7 cellular contexts compared by ENCODE assay signal in the genomic region with DNA sequence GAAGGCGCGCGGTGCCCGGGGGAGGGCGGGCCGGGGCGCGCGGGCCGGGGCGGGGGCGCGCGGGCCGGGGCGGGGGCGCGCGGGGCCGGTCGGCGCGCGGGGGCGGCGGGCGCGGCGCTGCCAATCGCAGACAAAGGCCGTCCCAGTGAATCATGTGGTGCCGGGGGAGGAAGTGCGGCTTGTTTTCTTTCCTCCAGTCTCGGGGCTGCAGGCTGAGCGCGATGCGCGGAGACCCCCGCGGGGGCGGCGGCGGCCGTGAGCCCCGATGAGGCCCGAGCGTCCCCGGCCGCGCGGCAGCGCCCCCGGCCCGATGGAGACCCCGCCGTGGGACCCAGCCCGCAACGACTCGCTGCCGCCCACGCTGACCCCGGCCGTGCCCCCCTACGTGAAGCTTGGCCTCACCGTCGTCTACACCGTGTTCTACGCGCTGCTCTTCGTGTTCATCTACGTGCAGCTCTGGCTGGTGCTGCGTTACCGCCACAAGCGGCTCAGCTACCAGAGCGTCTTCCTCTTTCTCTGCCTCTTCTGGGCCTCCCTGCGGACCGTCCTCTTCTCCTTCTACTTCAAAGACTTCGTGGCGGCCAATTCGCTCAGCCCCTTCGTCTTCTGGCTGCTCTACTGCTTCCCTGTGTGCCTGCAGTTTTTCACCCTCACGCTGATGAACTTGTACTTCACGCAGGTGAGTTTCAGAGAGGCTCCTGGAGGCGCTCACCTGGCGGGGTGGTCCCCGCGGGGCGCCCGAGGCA. TPM values are rescaled to one million over a fixed set of nuclear protein-coding genes. Genes with fewer than 3 reads are reported as not detected.
DNase-seq lines count a peak whose midpoint lies in the region; ATAC-seq and TF ChIP-seq lines count a peak whose summit lies in the region.

A gene with protein sequence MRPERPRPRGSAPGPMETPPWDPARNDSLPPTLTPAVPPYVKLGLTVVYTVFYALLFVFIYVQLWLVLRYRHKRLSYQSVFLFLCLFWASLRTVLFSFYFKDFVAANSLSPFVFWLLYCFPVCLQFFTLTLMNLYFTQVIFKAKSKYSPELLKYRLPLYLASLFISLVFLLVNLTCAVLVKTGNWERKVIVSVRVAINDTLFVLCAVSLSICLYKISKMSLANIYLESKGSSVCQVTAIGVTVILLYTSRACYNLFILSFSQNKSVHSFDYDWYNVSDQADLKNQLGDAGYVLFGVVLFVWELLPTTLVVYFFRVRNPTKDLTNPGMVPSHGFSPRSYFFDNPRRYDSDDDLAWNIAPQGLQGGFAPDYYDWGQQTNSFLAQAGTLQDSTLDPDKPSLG (plus strand): TSS at position 182 of the 746 bp plus-strand sequence. CDS start 84 bp downstream, at position 266.

- TF ChIP-seq CTCF in colonic mucosa (IDR thresholded peaks at IDR 0.05) (no peak), left lung (IDR thresholded peaks at IDR 0.05) (no peak)

- H3K9me3 ChIP-seq in colonic mucosa (no peaks in the 10 kb centered on the region), left lung (no peaks in the 10 kb centered on the region)

- peak within 1 kb of the TSS; percentile 61 for H3K4me3 ChIP-seq in colonic mucosa
- H3K4me3 ChIP-seq in left lung: peak within 1 kb of the TSS; percentile 60 to 70

- H3K36me3 ChIP-seq in colonic mucosa: no peaks in the 10 kb centered on the region
- no peaks in the 10 kb centered on the region for H3K36me3 ChIP-seq in left lung

- ATAC-seq in left lung: peak; percentile 69

- DNase-seq in HEK293T (ENCODE audit: extremely low spot score) (peak; percentile 72), NCI-H1092 (lab: John Stamatoyannopoulos, UW) (peak; percentile 41), colonic mucosa (peak; percentile 67), left lung (peak in 1 of 2 donors; percentile 71)
- peak; percentile 45 for DNase-seq in activated CD4-positive, alpha-beta T cell treated with anti-CD3 and anti-CD28 coated beads for 1 hour
- DNase-seq in stimulated activated CD4-positive, alpha-beta T cell treated with anti-CD3 and anti-CD28 coated beads, Interleukin-4, amount 100 ng/mL, for 24 hours: peak; percentile 58

- CTCF ChIA-PET in HEK293T (lab: Yijun Ruan, JAX): interaction anchor here (0.7 kb wide), 1 partner anchor 167 kb away, joined by 3 read pairs; no protein-coding TSS in a partner anchor

- TF ChIP-seq POLR2A in GM15510 (IDR thresholded peaks at IDR 0.05; ENCODE audit: borderline replicate concordance, extremely low read depth, insufficient read length): peak; percentile 65

- intact Hi-C loops in colonic mucosa (cut with DNase I) (no loop called here), left lung (cut with DNase I) (no loop called here)

- H3K27me3 ChIP-seq in colonic mucosa (peaks cover 10% of the 10 kb centered on the region), left lung (peaks cover 0 to 53% of the 10 kb centered on the region in 2 donors)

- H3K27ac ChIP-seq in colonic mucosa (peak within 1 kb of the TSS; percentile 2), left lung (peak within 1 kb of the TSS; percentile 56 to 77)

- H3K9ac ChIP-seq in colonic mucosa (ENCODE audit: low read depth in 2 of 2, low read length in 2 of 2): peak within 1 kb of the TSS; percentile 76 to 81

- POLR2A ChIA-PET in HEK293T (lab: Yijun Ruan, JAX): interaction anchor here (1.4 kb wide), 2 partner anchors 10 to 462 kb away, joined by 5 read pairs; no protein-coding TSS in a partner anchor

- peaks cover 6% of the 10 kb centered on the region for H3K4me1 ChIP-seq in colonic mucosa
- H3K4me1 ChIP-seq in left lung: peaks cover 7 to 38% of the 10 kb centered on the region in 2 donors

TF ChIP-seq in HEK293T, 16 proteins besides CTCF, POLR2A, EP300 and RAD21:
- TF ChIP-seq L3MBTL2 (conservative IDR thresholded peaks at IDR 0.05): peak; percentile 78
- TF ChIP-seq ARNT (IDR thresholded peaks at IDR 0.05): no peak; the same call in 1 of the 2 replicates
- TF ChIP-seq FOXM1 (IDR thresholded peaks at IDR 0.05; ENCODE audit: borderline replicate concordance): peak; percentile 14; the same call in 1 of the 2 replicates
- no peak for TF ChIP-seq ELF4 (IDR thresholded peaks at IDR 0.05)
- no peak for TF ChIP-seq FOXK2 (IDR thresholded peaks at IDR 0.05)
- no peak for TF ChIP-seq TARDBP (IDR thresholded peaks at IDR 0.05)
- TF ChIP-seq FOXA1 (IDR thresholded peaks at IDR 0.05): no peak
- no peak for TF ChIP-seq SP1 (IDR thresholded peaks at IDR 0.05)
- no peak for TF ChIP-seq BHLHE40 (IDR thresholded peaks at IDR 0.05; ENCODE audit: borderline replicate concordance)
- no peak for TF ChIP-seq SUZ12 (IDR thresholded peaks at IDR 0.05)
- no peak for TF ChIP-seq CTBP1 (IDR thresholded peaks at IDR 0.05; ENCODE audit: borderline replicate concordance)
- TF ChIP-seq HDGF (IDR thresholded peaks at IDR 0.05; ENCODE audit: borderline replicate concordance): no peak
- TF ChIP-seq ZNF384 (IDR thresholded peaks at IDR 0.05): no peak

RNA-seq across cellular contexts. Expression of the gene that starts here (rescaled TPM):
- total RNA-seq in colonic mucosa (1 to 10 TPM; 4.5 to 7.7 TPM), left lung (10 to 100 TPM; 18.2 to 37.4 TPM)
